Comparison of ENCODE assay signal across 26 cellular contexts in the genomic region with DNA sequence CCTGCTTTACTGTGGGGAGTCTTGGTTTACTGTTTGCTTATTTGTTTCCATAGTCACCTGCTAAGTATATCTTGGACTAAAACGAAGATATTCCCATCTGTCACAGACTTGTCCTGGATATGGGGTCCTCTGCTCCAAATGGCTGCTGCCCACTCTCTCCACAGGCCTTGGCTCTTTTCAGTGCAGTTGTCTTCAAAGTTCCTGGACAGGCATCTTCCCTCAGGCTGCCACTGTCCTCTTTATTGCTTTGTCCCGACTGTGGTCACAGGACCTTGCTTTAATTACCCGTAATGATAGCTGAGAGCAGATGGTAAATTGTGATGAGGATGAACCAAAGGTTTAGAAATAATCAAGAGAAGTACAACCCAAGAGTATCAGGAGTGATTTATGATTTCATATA.
"Had no signal": no experiment of that assay in that cellular context is flagged by ENCODE, and none has a peak within 500 bp of the region (broad histone marks: within the 10 kb centered on the region; RNA-seq: fewer than 3 reads in every experiment).

No MANE protein-coding gene starts in this region.

- H3K4me1 ChIP-seq: lower lobe of right lung, right atrium auricular region, right lobe of liver, tibial nerve, uterus had no signal

- H3K4me2 ChIP-seq: hepatocyte, smooth muscle cell had no signal

- H2AFZ ChIP-seq: hepatocyte had no signal

- H3K9me3 ChIP-seq: lower lobe of right lung, ovary, right atrium auricular region, right lobe of liver, tibial nerve, uterus had no signal

- H3K27ac ChIP-seq: hepatocyte, lower lobe of right lung, ovary, right atrium auricular region, right lobe of liver, tibial nerve, uterus had no signal

- H3K27me3 ChIP-seq: hepatocyte, ovary, right atrium auricular region, right lobe of liver, tibial nerve, uterus had no signal

- H3K4me3 Mint-ChIP-seq: naive B cell; nephron progenitor cell; stimulated activated memory B cell treated with anti-CD40 and anti-IgM and Interleukin-4, amounts not matched to agents 10 μg/mL and 1 μg/mL and 100 μg/mL, for 72 hours; stimulated activated naive CD8-positive, alpha-beta T cell treated with anti-CD3 and anti-CD28 coated beads, Interleukin-15, amount 100 ng/mL, for 72 hours; type B pancreatic cell had no signal

- H3K27me3 Mint-ChIP-seq: naive B cell; progenitor cell of endocrine pancreas; stimulated activated memory B cell treated with anti-CD40 and anti-IgM and Interleukin-4, amounts not matched to agents 10 μg/mL and 1 μg/mL and 100 μg/mL, for 72 hours; stimulated activated naive CD8-positive, alpha-beta T cell treated with anti-CD3 and anti-CD28 coated beads, Interleukin-15, amount 100 ng/mL, for 72 hours; type B pancreatic cell had no signal

- H3K4me3 ChIP-seq: hepatocyte, lower lobe of right lung, ovary, right atrium auricular region, right lobe of liver, smooth muscle cell, tibial nerve, uterus had no signal

- H3K4me1 Mint-ChIP-seq: nephron progenitor cell; stimulated activated memory B cell treated with anti-CD40 and anti-IgM and Interleukin-4, amounts not matched to agents 10 μg/mL and 1 μg/mL and 100 μg/mL, for 72 hours; stimulated activated naive CD8-positive, alpha-beta T cell treated with anti-CD3 and anti-CD28 coated beads, Interleukin-15, amount 100 ng/mL, for 72 hours had no signal

- ATAC-seq: left cardiac atrium; left lobe of liver; lower lobe of right lung; natural killer cell; right lobe of liver; stimulated activated memory B cell treated with anti-CD40 and anti-IgM and Interleukin-4, amounts not matched to agents 10 μg/mL and 1 μg/mL and 100 μg/mL, for 72 hours; stimulated activated naive CD8-positive, alpha-beta T cell treated with anti-CD3 and anti-CD28 coated beads, Interleukin-15, amount 100 ng/mL, for 72 hours had no signal

- H3K9me3 Mint-ChIP-seq: naive B cell, nephron progenitor cell, type B pancreatic cell had no signal

- H3K36me3 Mint-ChIP-seq: naive B cell; stimulated activated memory B cell treated with anti-CD40 and anti-IgM and Interleukin-4, amounts not matched to agents 10 μg/mL and 1 μg/mL and 100 μg/mL, for 72 hours; type B pancreatic cell had no signal

- DNase-seq: kidney glomerular epithelial cell; left cardiac atrium; lower lobe of right lung; mammary epithelial cell; mesenchymal stem cell; naive B cell; natural killer cell; nephron progenitor cell; ovary; right lobe of liver; stimulated activated CD4-positive, alpha-beta T cell treated with anti-CD3 and anti-CD28 coated beads, Interleukin-1b, Interleukin-23, amount 100 ng/mL, for 48 hours; stimulated activated CD4-positive, alpha-beta T cell treated with anti-CD3 and anti-CD28 coated beads, Interleukin-2, amount 100 ng/mL, for 48 hours; stimulated activated CD4-positive, alpha-beta T cell treated with anti-CD3 and anti-CD28 coated beads, Interleukin-4, amount 100 ng/mL, for 4 hours; stimulated activated CD8-positive, alpha-beta memory T cell treated with anti-CD3 and anti-CD28 coated beads, Interleukin-4, amount 100 ng/mL, for 48 hours; stimulated activated naive CD4-positive, alpha-beta T cell treated with Interleukin-2 at 50 U/mL for 16 hours; stimulated activated naive CD8-positive, alpha-beta T cell treated with anti-CD3 and anti-CD28 coated beads, Interleukin-15, amount 100 ng/mL, for 72 hours; substantia nigra; uterus had no signal

- H3K27ac Mint-ChIP-seq: naive B cell; nephron progenitor cell; progenitor cell of endocrine pancreas; stimulated activated memory B cell treated with anti-CD40 and anti-IgM and Interleukin-4, amounts not matched to agents 10 μg/mL and 1 μg/mL and 100 μg/mL, for 72 hours; stimulated activated naive CD8-positive, alpha-beta T cell treated with anti-CD3 and anti-CD28 coated beads, Interleukin-15, amount 100 ng/mL, for 72 hours; type B pancreatic cell had no signal

- H3K36me3 ChIP-seq: lower lobe of right lung, ovary, right atrium auricular region, right lobe of liver, tibial nerve, uterus had no signal

- H3K79me2 ChIP-seq: hepatocyte had no signal
